15 cellular contexts compared by ENCODE assay signal in genomic region chr13:111572956-111573355, GRCh38.
DNase-seq lines count a peak whose midpoint lies in the region; FAIRE-seq and TF ChIP-seq lines count a peak whose summit lies in the region.
"Had no signal": no experiment of that assay in that cellular context is flagged by ENCODE, and none has a peak within 500 bp of the region (broad histone marks: within the 10 kb centered on the region; RNA-seq: fewer than 3 reads in every experiment).

No MANE protein-coding gene starts in this region.

- H3K9me3 ChIP-seq in small intestine (ENCODE audit: control insufficient read depth, low read depth) (no peaks in the 10 kb centered on the region), testis (no peaks in the 10 kb centered on the region)

- no peak overlapping the region for H3K27ac Mint-ChIP-seq in CD14-positive monocyte
- H3K27ac Mint-ChIP-seq: natural killer cell had no signal

- H3K36me3 ChIP-seq in small intestine (ENCODE audit: control insufficient read depth in 2 of 2, insufficient read depth in 2 of 2, low read length in 2 of 2) (no peaks in the 10 kb centered on the region), testis (ENCODE audit: low read depth, missing control alignments) (no peaks in the 10 kb centered on the region)
- H3K36me3 ChIP-seq: gastroesophageal sphincter had no signal

- DNase-seq in NCI-H1417 treated with DMSO at 0.1 percent for 48 hours (lab: John Stamatoyannopoulos, UW) (peak; percentile 98), NCI-H2196 (lab: John Stamatoyannopoulos, UW; ENCODE audit: unreplicated experiment) (peak; percentile 69), SK-N-DZ (ENCODE audit: low spot score) (peak; percentile 2), small intestine (peak; percentile 62), OCI-M2 (lab: John Stamatoyannopoulos, UW; ENCODE audit: unreplicated experiment) (no peak), CD14-positive monocyte (ENCODE audit: low spot score) (no peak), testis (no peak)
- DNase-seq: activated gamma-delta T cell treated with Interleukin-2 at 50 U/mL for 16 hours, natural killer cell, NCI-H446 treated with DMSO at 0.1 percent for 48 hours, T-helper 1 cell had no signal

- H3K4me1 ChIP-seq in small intestine (ENCODE audit: control insufficient read depth in 2 of 2, insufficient read depth in 1 of 2, low read depth in 1 of 2, low read length in 1 of 2): no peaks in the 10 kb centered on the region
- H3K4me1 ChIP-seq in testis: no peaks in the 10 kb centered on the region
- H3K4me1 ChIP-seq: gastroesophageal sphincter had no signal

- no peaks in the 10 kb centered on the region for H3K27me3 Mint-ChIP-seq in CD14-positive monocyte (ENCODE audit: low read depth in 3 of 3)

- no peak for TF ChIP-seq POLR2A in testis (IDR thresholded peaks at IDR 0.05)

- TF ChIP-seq CTCF in CD14-positive monocyte (IDR thresholded peaks at IDR 0.05) (no peak), testis (IDR thresholded peaks at IDR 0.05) (no peak)

- peaks cover 21 to 55% (median 39%) of the 10 kb centered on the region in 7 donors for H3K9me3 Mint-ChIP-seq in CD14-positive monocyte

- intact Hi-C loops in CD14-positive monocyte (cut with micrococcal nuclease): no loop called here
- intact Hi-C loops in testis (cut with DNase I; ENCODE audit: low total_unique reads): no loop called here

- 16 to 43% (median 29%) methylated on average over 20 of the region's 20 CpGs for WGBS in small intestine, 3 donors
- 88% methylated on average over 20 of the region's 20 CpGs for WGBS in testis, 2 donors

- no peak overlapping the region for H3K4me3 Mint-ChIP-seq in CD14-positive monocyte
- H3K4me3 Mint-ChIP-seq: natural killer cell had no signal

- no peaks in the 10 kb centered on the region for H3K4me1 Mint-ChIP-seq in CD14-positive monocyte
- H3K4me1 Mint-ChIP-seq: natural killer cell had no signal

- H3K4me3 ChIP-seq in small intestine (ENCODE audit: low read depth in 1 of 2, low read length in 2 of 2): no peak overlapping the region
- no peak overlapping the region for H3K4me3 ChIP-seq in testis
- H3K4me3 ChIP-seq: gastroesophageal sphincter, lung had no signal

- H3K27me3 ChIP-seq in small intestine (ENCODE audit: control insufficient read depth in 2 of 2, insufficient read depth in 2 of 2, low read length in 2 of 2): peaks cover 0 to 6% of the 10 kb centered on the region in 2 donors
- no peaks in the 10 kb centered on the region for H3K27me3 ChIP-seq in testis

- H3K27ac ChIP-seq in small intestine (ENCODE audit: low read depth in 1 of 2, low read length in 1 of 2) (no peak overlapping the region), testis (no peak overlapping the region)
- H3K27ac ChIP-seq: gastroesophageal sphincter, HL-60, KMS-11 had no signal

- no peak for FAIRE-seq in small intestine (lab: Jason Lieb, UNC)

- H3K36me3 Mint-ChIP-seq in CD14-positive monocyte: no peaks in the 10 kb centered on the region

Comparison
In these comparisons a context has a peak if more than half of its experiments do, and no peak if none do; other contexts are left out.
1. DNase-seq: peak in NCI-H1417 treated with DMSO at 0.1 percent for 48 hours (single experiment), NCI-H2196 (single experiment), SK-N-DZ (single experiment) and small intestine (single experiment); none in OCI-M2 (single experiment), CD14-positive monocyte (single experiment) and testis (single experiment).